In the genomic region with DNA sequence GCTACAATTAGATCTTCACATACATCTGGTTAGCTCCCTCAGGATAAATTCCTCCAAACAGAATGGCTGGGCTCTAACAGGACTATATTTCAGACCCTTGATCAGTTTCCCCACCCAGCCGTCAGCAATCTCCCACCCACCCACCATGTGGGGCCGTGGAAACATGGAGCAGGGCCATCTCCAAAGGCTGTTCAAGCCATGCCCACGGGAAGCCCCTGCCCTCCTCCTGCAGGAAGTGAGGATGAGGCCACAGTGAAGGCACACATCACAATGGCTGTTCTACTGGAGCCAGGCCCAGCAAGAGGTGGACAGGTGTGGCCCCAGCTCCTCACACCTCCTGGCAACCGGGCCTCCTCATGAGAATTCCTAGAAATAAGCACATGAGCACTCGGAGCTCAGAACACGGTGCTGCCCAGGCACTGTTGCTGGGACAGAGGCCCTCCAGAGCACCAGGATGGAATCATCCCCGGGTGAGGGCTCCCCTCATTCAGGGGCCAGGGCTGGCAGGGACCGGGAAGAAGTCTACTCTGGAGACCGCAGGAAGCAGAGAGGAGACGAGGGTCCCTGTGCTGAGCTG, we compare ENCODE assay signal across 17 cellular contexts. TPM values are rescaled to one million over a fixed set of nuclear protein-coding genes. Genes with fewer than 3 reads are reported as not detected.
DNase-seq lines count a peak whose midpoint lies in the region; ATAC-seq and TF ChIP-seq lines count a peak whose summit lies in the region.
"Had no signal": no experiment of that assay in that cellular context is flagged by ENCODE, and none has a peak within 500 bp of the region (broad histone marks: within the 10 kb centered on the region; RNA-seq: fewer than 3 reads in every experiment).

Gene LITAFD, plus strand, starts transcription at position 311 of the 577 bp plus-strand sequence. CDS start 2,005 bp downstream, outside the sequence.

- H3K27ac Mint-ChIP-seq in IgD-negative memory B cell, result peak within 1 kb of the TSS in 2 of 3 donors; percentile 39 to 59

- H3K9ac ChIP-seq in BLaER1, result no peak within 1 kb of the TSS

- H3K9me3 Mint-ChIP-seq in IgD-negative memory B cell, result no peaks in the 10 kb centered on the region

- H3K36me3 Mint-ChIP-seq in IgD-negative memory B cell, result peaks cover under 1% of the 10 kb centered on the region

- H4K20me1 ChIP-seq in BLaER1, result peaks cover 23% of the 10 kb centered on the region

- H3K27ac ChIP-seq in BLaER1 (no peak within 1 kb of the TSS), right lobe of liver (no peak within 1 kb of the TSS), WERI-Rb-1 (no peak within 1 kb of the TSS)
- H3K27ac ChIP-seq: C4-2B, SK-N-MC had no signal

- peaks cover 0 to 13% (median 9%) of the 10 kb centered on the region in 3 donors for H3K4me1 Mint-ChIP-seq in IgD-negative memory B cell

- peak within 1 kb of the TSS in 1 of 4 donors; percentile 28 for H3K4me3 Mint-ChIP-seq in IgD-negative memory B cell

- TF ChIP-seq POLR2A in right lobe of liver (IDR thresholded peaks at IDR 0.05), result no peak

- 0 out of 2 replicates have a peak within 1 kb of the TSS, but pooled peaks have one; percentile 4 for H3K4me2 ChIP-seq in BLaER1

- H3K27me3 ChIP-seq in BLaER1 (0 out of 2 replicates have a peak, but pooled peaks cover 3% of the 10 kb centered on the region), right lobe of liver (no peaks in the 10 kb centered on the region), WERI-Rb-1 (ENCODE audit: insufficient read depth, low read depth, severe bottlenecking) (no peaks in the 10 kb centered on the region)

- TF ChIP-seq CTCF in right lobe of liver (IDR thresholded peaks at IDR 0.05), result no peak
- no peak for TF ChIP-seq CTCF in WERI-Rb-1 (IDR thresholded peaks at IDR 0.05; ENCODE audit: low read depth, low read length)

- ATAC-seq in right lobe of liver, result no peak
- ATAC-seq: Panc1 had no signal

- intact Hi-C loops in right lobe of liver (cut with DNase I) (loop anchor here (5.0 to 10.0 kb wide), 3 partner anchors 220 to 317 kb away; no protein-coding TSS in a partner anchor), posterior vena cava (cut with DNase I) (loop anchor here (5.0 to 10.0 kb wide), 2 partner anchors 227 to 315 kb away; no protein-coding TSS in a partner anchor)

- H3K27me3 Mint-ChIP-seq in IgD-negative memory B cell, result peaks cover 22% of the 10 kb centered on the region

- 58% methylated on average over 2 of the region's 10 CpGs for WGBS in right lobe of liver (ENCODE audit: insufficient coverage, low coverage, low lambda C conversion rate, missing lambda C conversion rate)

- H3K4me3 ChIP-seq in BLaER1, result no peak within 1 kb of the TSS
- H3K4me3 ChIP-seq in right lobe of liver, result no peak within 1 kb of the TSS
- H3K4me3 ChIP-seq in WERI-Rb-1 (ENCODE audit: low read depth, low read length), result no peak within 1 kb of the TSS
- H3K4me3 ChIP-seq: SK-N-MC had no signal

- H3K36me3 ChIP-seq in BLaER1 (peaks cover under 1% of the 10 kb centered on the region; the same call in 1 of the 2 replicates), right lobe of liver (no peaks in the 10 kb centered on the region), WERI-Rb-1 (0 out of 2 replicates have a peak, but pooled peaks cover under 1% of the 10 kb centered on the region)

- DNase-seq in right lobe of liver (peak in 2 of 3 donors; percentile 11 to 52), posterior vena cava (ENCODE audit: low spot score) (peak; percentile 66), amniotic stem cell (lab: John Stamatoyannopoulos, UW) (no peak), NCI-H1930 (lab: John Stamatoyannopoulos, UW) (no peak), WERI-Rb-1 (no peak)
- DNase-seq: GOT3, NCI-H1436, NCI-H2029 treated with DMSO at 0.1 percent for 48 hours, NCI-H2171 treated with DMSO at 0.1 percent for 48 hours, NCI-H446, NCI-H526 treated with DMSO at 0.1 percent for 48 hours had no signal

- H3K4me1 ChIP-seq in BLaER1, result peaks cover 69% of the 10 kb centered on the region
- H3K4me1 ChIP-seq in right lobe of liver, result peaks cover 0 to 3% (median 0%) of the 10 kb centered on the region in 4 donors

- H3K9me3 ChIP-seq in BLaER1, result no peaks in the 10 kb centered on the region
- no peaks in the 10 kb centered on the region for H3K9me3 ChIP-seq in right lobe of liver
- H3K9me3 ChIP-seq in WERI-Rb-1 (ENCODE audit: severe bottlenecking), result no peaks in the 10 kb centered on the region

RNA-seq across cellular contexts. Expression of gene LITAFD, which starts in this region (rescaled TPM):
- not detected for polyA plus RNA-seq in IgD-negative memory B cell
- total RNA-seq in right lobe of liver (not detected), posterior vena cava (not detected)
- total RNA-seq: M059J had no signal

Comparison
In these comparisons a context has a peak if more than half of its experiments do, and no peak if none do; other contexts are left out.
1. Peak in DNase-seq in right lobe of liver; RNA of the gene not detected or under 1 TPM.
2. Peak in DNase-seq in posterior vena cava; RNA of the gene not detected or under 1 TPM.